In genomic region chr3:125067225-125067624, GRCh38 we compare ENCODE assay signal across 26 cellular contexts. TPM values are rescaled to one million over a fixed set of nuclear protein-coding genes. Genes with fewer than 3 reads are reported as not detected.
A peak's percentile ranks its signal among the peaks of the same experiment; 100 is the strongest.
DNase-seq lines count a peak whose midpoint lies in the region; ATAC-seq, FAIRE-seq and TF ChIP-seq lines count a peak whose summit lies in the region.
"Had no signal": no experiment of that assay in that cellular context is flagged by ENCODE, and none has a peak within 500 bp of the region (broad histone marks: within the 10 kb centered on the region; RNA-seq: fewer than 3 reads in every experiment).

No MANE protein-coding gene starts in this region.

- in situ Hi-C loops in ACHN (cut with HindIII; ENCODE audit: low pct_ligation_motif_present, low pct_unique_long_range_greater_than_20kb, low sequenced_read_pairs) = no loop called here

- H3K27ac Mint-ChIP-seq in progenitor cell of endocrine pancreas = peak overlapping the region; percentile 47

- H3K36me3 Mint-ChIP-seq in progenitor cell of endocrine pancreas (ENCODE audit: insufficient read depth) = no peaks in the 10 kb centered on the region

- H3K4me3 ChIP-seq in fibroblast of the aortic adventitia (ENCODE audit: low read depth, low read length) = no peak overlapping the region
- H3K4me3 ChIP-seq: esophagus squamous epithelium had no signal

- peaks cover 7% of the 10 kb centered on the region for H3K9me3 Mint-ChIP-seq in progenitor cell of endocrine pancreas (ENCODE audit: low read depth)

- intact Hi-C loops in left cardiac atrium (cut with DNase I) = loop anchor here in 1 of 2 donors (10.0 kb wide), 1 partner anchor 78 kb away; no protein-coding TSS in a partner anchor
- intact Hi-C loops in Right ventricle myocardium inferior (cut with DNase I) = no loop called here

- DNase-seq in left cardiac atrium (no peak), Right ventricle myocardium inferior (ENCODE audit: missing footprints) (no peak), RCC 7860 (ENCODE audit: low spot score) (peak; percentile 41), fibroblast of the aortic adventitia (ENCODE audit: low read depth) (peak; percentile 27), progenitor cell of endocrine pancreas (ENCODE audit: low spot score, unreplicated experiment) (no peak), HUDEP-2 (lab: John Stamatoyannopoulos, UW; ENCODE audit: unreplicated experiment in 76 of 76) (no peak), ACHN (no peak)
- DNase-seq: activated CD4-positive, alpha-beta T cell treated with anti-CD3 and anti-CD28 coated beads for 1 hour; activated CD8-positive, alpha-beta memory T cell treated with anti-CD3 and anti-CD28 coated beads for 24 hours; activated naive CD4-positive, alpha-beta T cell treated with anti-CD3 and anti-CD28 coated beads, Interleukin-2, amount 50 U/mL, for 16 hours; activated T-cell treated with anti-CD3 and anti-CD28 coated beads, Interleukin-2, amount 50 U/mL, for 48 hours; C1 segment of cervical spinal cord; effector memory CD4-positive, alpha-beta T cell; esophagus squamous epithelium; Karpas-422; left ventricle myocardium superior; NCI-H1092 treated with DMSO at 0.1 percent for 48 hours; NCI-H2029 treated with DMSO at 0.1 percent for 48 hours; NK-92 treated with Interleukin-12 subunit alpha and Interleukin-12 subunit beta, amount 100 ng/mL, for 24 hours; nucleus accumbens; retina; RPMI8226; stimulated activated CD8-positive, alpha-beta memory T cell treated with anti-CD3 and anti-CD28 coated beads, Interleukin-4, amount 100 ng/mL, for 48 hours had no signal

- no peak for TF ChIP-seq CTCF in fibroblast of the aortic adventitia (IDR thresholded peaks at IDR 0.05; ENCODE audit: insufficient read depth, low read length)
- TF ChIP-seq CTCF in progenitor cell of endocrine pancreas (IDR thresholded peaks at IDR 0.05; ENCODE audit: unreplicated experiment) = no peak

- H3K4me3 Mint-ChIP-seq in progenitor cell of endocrine pancreas (ENCODE audit: low read depth) = no peak overlapping the region

- H3K27me3 Mint-ChIP-seq in progenitor cell of endocrine pancreas = peaks cover 9% of the 10 kb centered on the region

- FAIRE-seq in RCC 7860 (lab: Jason Lieb, UNC) = no peak
- FAIRE-seq: D721Med, GM18507 had no signal

- ATAC-seq in left cardiac atrium (peak; percentile 30 to 70), Right ventricle myocardium inferior (no peak), GM18517 (IDR thresholded peaks at IDR 0.05; ENCODE audit: unreplicated experiment) (no peak)
- ATAC-seq: left ventricle myocardium superior had no signal

- peaks cover 15% of the 10 kb centered on the region for H3K4me1 Mint-ChIP-seq in progenitor cell of endocrine pancreas (ENCODE audit: low read depth)

RNA-seq across cellular contexts. Expression of gene HEG1, which starts 11.4 kb away (rescaled TPM):
- total RNA-seq in left cardiac atrium = 100 to 1,000 TPM; 120 to 149 TPM
- total RNA-seq in Right ventricle myocardium inferior = 95.0 TPM
- 198 and 256 TPM in 2 replicates for total RNA-seq in fibroblast of the aortic adventitia (ENCODE audit: low replicate concordance)
- 4.1 and 7.2 TPM in 2 replicates for total RNA-seq in progenitor cell of endocrine pancreas

Comparison
In these comparisons a context has a peak if more than half of its experiments do, and no peak if none do; other contexts are left out.
1. ATAC-seq: peak in left cardiac atrium (2 of 2); none in Right ventricle myocardium inferior (single experiment) and GM18517 (single experiment).
2. DNase-seq: peak in RCC 7860 (single experiment) and fibroblast of the aortic adventitia (single experiment); none in left cardiac atrium (single experiment), Right ventricle myocardium inferior (single experiment), progenitor cell of endocrine pancreas (single experiment), HUDEP-2 (0 of 76) and ACHN (single experiment).
3. RNA of gene HEG1, which starts 11.4 kb away (total RNA-seq): 198 to 256 TPM in fibroblast of the aortic adventitia, 120 to 149 TPM in left cardiac atrium and 95.0 TPM in Right ventricle myocardium inferior (single experiment); 4.1 to 7.2 TPM in progenitor cell of endocrine pancreas; every median in the first group is over 10 times any median in the second.